In genomic region chr18:58251416-58251815, GRCh38 we compare ENCODE assay signal across 19 cellular contexts.
"Had no signal": no experiment of that assay in that cellular context is flagged by ENCODE, and none has a peak within 500 bp of the region (broad histone marks: within the 10 kb centered on the region; RNA-seq: fewer than 3 reads in every experiment).

No MANE protein-coding gene starts in this region.

- H3K27ac ChIP-seq: KMS-11, Peyer's patch, SJSA1 had no signal

- ATAC-seq: activated CD4-positive, CD25-positive, alpha-beta regulatory T cell treated with anti-CD3 and anti-CD28 coated beads, Interleukin-2, amount 50 U/mL, for 24 hours; activated CD8-positive, alpha-beta T cell treated with anti-CD3 and anti-CD28 coated beads for 36 hours; activated T-cell treated with anti-CD3 and anti-CD28 coated beads, Interleukin-2, amount 50 U/mL, for 72 hours; SK-N-SH treated with all-trans-retinoic acid at 6 μM for 48 hours had no signal

- H3K4me3 ChIP-seq: Peyer's patch, SJSA1 had no signal

- H3K9ac ChIP-seq: KMS-11 had no signal

- H3K4me2 ChIP-seq: KMS-11 had no signal

- H3K9me3 ChIP-seq: Peyer's patch, SJSA1 had no signal

- H3K27me3 ChIP-seq: Peyer's patch, SJSA1 had no signal

- DNase-seq: activated CD4-positive, alpha-beta T cell treated with anti-CD3 and anti-CD28 coated beads for 4 hours; activated CD8-positive, alpha-beta memory T cell treated with anti-CD3 and anti-CD28 coated beads, Interleukin-2, amount 50 U/mL, for 4 hours; activated CD8-positive, alpha-beta T cell treated with anti-CD3 and anti-CD28 coated beads for 36 hours; activated gamma-delta T cell treated with Interleukin-2 at 50 U/mL for 16 hours; activated T-cell treated with anti-CD3 and anti-CD28 coated beads, Interleukin-2, amount 50 U/mL, for 72 hours; aorta; central memory CD4-positive, alpha-beta T cell; NCI-H1092; NCI-H1417; NCI-H1694; NCI-H2029 treated with DMSO at 0.1 percent for 48 hours; NCI-H510A treated with DMSO at 0.1 percent for 48 hours; NCI-H69; Peyer's patch; SHP77 had no signal
